In genomic region chr14:95057147-95057546, GRCh38 we compare ENCODE assay signal across 20 cellular contexts.
DNase-seq lines count a peak whose midpoint lies in the region; ATAC-seq and TF ChIP-seq lines count a peak whose summit lies in the region.
"Had no signal": no experiment of that assay in that cellular context is flagged by ENCODE, and none has a peak within 500 bp of the region (broad histone marks: within the 10 kb centered on the region; RNA-seq: fewer than 3 reads in every experiment).

No MANE protein-coding gene starts in this region.

- 75 to 83% methylated on average over 8 of the region's 8 CpGs for WGBS in thyroid gland, 2 donors

- H3K9me3 ChIP-seq in HEK293 (ENCODE audit: control insufficient read depth, insufficient read depth, low read depth, low read length) (no peaks in the 10 kb centered on the region), thyroid gland (no peaks in the 10 kb centered on the region)
- H3K9me3 ChIP-seq: A549; BE2C; BLaER1 treated with 17β-estradiol and CSF1 and Interleukin-3, amounts not matched to agents 10 nM and 100 nM had no signal

- DNase-seq in thyroid gland (no peak), T-helper 2 cell (no peak)
- DNase-seq in stimulated activated CD4-positive, alpha-beta T cell treated with anti-CD3 and anti-CD28 coated beads, Interleukin-15, amount 100 ng/mL, for 24 hours: no peak
- DNase-seq: 8988T; ACHN; AML-193; BE2C; CD4-positive, alpha-beta memory T cell; DMS53; H9; HFFc6 had no signal

- CTCF ChIA-PET in HEK293 (lab: Yijun Ruan, JAX): no interaction called here

- POLR2A ChIA-PET in HEK293 (lab: Yijun Ruan, JAX): no interaction called here

- H3K4me1 ChIP-seq in HEK293 (ENCODE audit: control insufficient read depth, insufficient read depth, low read length): no peaks in the 10 kb centered on the region
- peaks cover 0 to 10% of the 10 kb centered on the region in 2 donors for H3K4me1 ChIP-seq in thyroid gland
- H3K4me1 ChIP-seq: A549, BE2C had no signal

- TF ChIP-seq POLR2A in thyroid gland (IDR thresholded peaks at IDR 0.05): no peak

- TF ChIP-seq CTCF in C4-2B (conservative IDR thresholded peaks at IDR 0.05): no peak
- TF ChIP-seq CTCF in HEK293 (tag by site-specific recombination; IDR thresholded peaks at IDR 0.05): no peak
- TF ChIP-seq CTCF in VCaP (conservative IDR thresholded peaks at IDR 0.05): no peak
- TF ChIP-seq CTCF in thyroid gland (IDR thresholded peaks at IDR 0.05): no peak

- intact Hi-C loops in thyroid gland (cut with DNase I): no loop called here

- H3K36me3 ChIP-seq in HEK293 (ENCODE audit: control insufficient read depth in 2 of 2, insufficient read depth in 1 of 2, low read length in 2 of 2): no peaks in the 10 kb centered on the region
- no peaks in the 10 kb centered on the region for H3K36me3 ChIP-seq in thyroid gland
- H3K36me3 ChIP-seq: BE2C; BLaER1 treated with 17β-estradiol and CSF1 and Interleukin-3, amounts not matched to agents 10 nM and 100 nM had no signal

- H3K4me3 ChIP-seq in HEK293 (ENCODE audit: low read depth, low read length) (no peak overlapping the region), thyroid gland (replicated peaks in 1 of 3) (no peak overlapping the region)
- H3K4me3 ChIP-seq: A549; BLaER1 treated with 17β-estradiol and CSF1 and Interleukin-3, amounts not matched to agents 10 nM and 100 nM; GM12878; GM23338 had no signal

- ATAC-seq in HG02642 (IDR thresholded peaks at IDR 0.05; ENCODE audit: poor library complexity, unreplicated experiment): no peak
- ATAC-seq: A549, GM12878, GM23338, HCT116 had no signal

- peak overlapping the region; percentile 27 for H3K27ac ChIP-seq in C4-2B
- H3K27ac ChIP-seq in HEK293 (ENCODE audit: extremely low read depth, low read depth, low read length): no peak overlapping the region
- peak overlapping the region; percentile 79 for H3K27ac ChIP-seq in VCaP
- H3K27ac ChIP-seq in thyroid gland: peak overlapping the region; percentile 36 to 70 (median 55)
- H3K27ac ChIP-seq: A549; BLaER1 treated with 17β-estradiol and CSF1 and Interleukin-3, amounts not matched to agents 10 nM and 100 nM had no signal

- no peaks in the 10 kb centered on the region for H3K27me3 ChIP-seq in thyroid gland
- H3K27me3 ChIP-seq: BE2C; BLaER1 treated with 17β-estradiol and CSF1 and Interleukin-3, amounts not matched to agents 10 nM and 100 nM had no signal

TF ChIP-seq in HEK293, 187 proteins besides CTCF, POLR2A, EP300 and RAD21:
- TF ChIP-seq ZSCAN5A (tag by site-specific recombination; IDR thresholded peaks at IDR 0.05) (no peak), WT1 (tag by site-specific recombination; IDR thresholded peaks at IDR 0.05) (no peak), ZBTB10 (tag by site-specific recombination; IDR thresholded peaks at IDR 0.05) (no peak), KLF16 (tag by site-specific recombination; IDR thresholded peaks at IDR 0.05) (no peak), ZNF146 (tag by site-specific recombination; IDR thresholded peaks at IDR 0.05) (peak; percentile 89), TCF7L2 (IDR thresholded peaks at IDR 0.05; ENCODE audit: borderline replicate concordance, low read depth, low read length) (no peak), BCL6B (tag by site-specific recombination; IDR thresholded peaks at IDR 0.05) (no peak), ZNF2 (tag by site-specific recombination; IDR thresholded peaks at IDR 0.05) (no peak)
